ENCODE assay signal across 36 cellular contexts in the genomic region with DNA sequence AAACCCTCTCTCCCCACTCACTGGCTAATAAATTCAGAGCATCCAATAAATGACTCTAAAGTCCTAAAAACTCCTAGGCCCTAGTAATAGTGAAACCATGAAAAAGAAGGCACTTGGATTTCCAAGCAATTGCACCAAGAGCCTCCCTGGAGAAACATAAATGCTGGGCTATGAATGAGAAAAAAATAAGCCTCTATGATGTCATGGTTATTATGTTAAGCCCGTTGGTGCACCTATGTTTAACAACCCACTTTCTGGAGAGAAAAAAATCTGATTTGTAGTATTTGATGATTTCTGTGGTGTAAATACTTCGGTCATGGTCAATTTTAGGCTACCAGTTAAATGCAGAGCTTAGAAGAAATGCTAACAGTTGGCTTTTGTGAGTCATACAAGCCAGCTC. TPM values are rescaled to one million over a fixed set of nuclear protein-coding genes. Genes with fewer than 3 reads are reported as not detected.
"Had no signal": no experiment of that assay in that cellular context is flagged by ENCODE, and none has a peak within 500 bp of the region (broad histone marks: within the 10 kb centered on the region; RNA-seq: fewer than 3 reads in every experiment).

No MANE protein-coding gene starts in this region.

- H3K4me3 ChIP-seq: adrenal gland, body of pancreas, breast epithelium had no signal

- ATAC-seq: activated CD8-positive, alpha-beta T cell treated with anti-CD3 and anti-CD28 coated beads for 36 hours; activated naive CD4-positive, alpha-beta T cell treated with anti-CD3 and anti-CD28 coated beads, Interleukin-2, amount 50 U/mL, for 72 hours; activated T-cell treated with anti-CD3 and anti-CD28 coated beads, Interleukin-2, amount 50 U/mL, for 4 hours; activated T-cell treated with anti-CD3 and anti-CD28 coated beads, Interleukin-2, amount 50 U/mL, for 72 hours; activated T-helper 17 cell treated with anti-CD3 and anti-CD28 coated beads, Interleukin-2, amount 50 U/mL, for 72 hours; body of pancreas had no signal

- H3K36me3 ChIP-seq: adrenal gland, brain microvascular endothelial cell, breast epithelium had no signal

- H3K4me1 ChIP-seq: adrenal gland, body of pancreas, breast epithelium had no signal

- H3K27me3 ChIP-seq: adrenal gland, body of pancreas, brain microvascular endothelial cell, breast epithelium had no signal

- H3K9me3 ChIP-seq: adrenal gland, body of pancreas, breast epithelium had no signal

- DNase-seq: activated B cell treated with CpG ODN at 0.5 μM for 24 hours; activated CD4-positive, alpha-beta memory T cell treated with anti-CD3 and anti-CD28 coated beads for 36 hours; activated CD4-positive, alpha-beta T cell treated with anti-CD3 and anti-CD28 coated beads for 4 hours; activated CD4-positive, alpha-beta T cell treated with anti-CD3 and anti-CD28 coated beads, Interleukin-2, amount 10 ng/mL, durations not matched to agents 24 days and 14 days; activated CD4-positive, alpha-beta T cell treated with anti-CD3 and anti-CD28 coated beads, Interleukin-2, amount 50 U/mL, for 1 hour; activated CD4-positive, alpha-beta T cell treated with anti-CD3 and anti-CD28 coated beads, Interleukin-2, amount 50 U/mL, for 4 hours; activated CD4-positive, CD25-positive, alpha-beta regulatory T cell treated with anti-CD3 and anti-CD28 coated beads, Interleukin-2, amount 50 U/mL, for 72 hours; activated CD8-positive, alpha-beta memory T cell treated with anti-CD3 and anti-CD28 coated beads, Interleukin-2, amount 50 U/mL, for 4 hours; activated CD8-positive, alpha-beta T cell treated with anti-CD3 and anti-CD28 coated beads for 36 hours; activated effector memory CD4-positive, alpha-beta T cell treated with anti-CD3 and anti-CD28 coated beads, Interleukin-2, amount 50 U/mL, for 16 hours; activated gamma-delta T cell treated with Interleukin-2 at 50 U/mL for 16 hours; activated naive CD4-positive, alpha-beta T cell; activated naive CD4-positive, alpha-beta T cell treated with anti-CD3 and anti-CD28 coated beads for 36 hours; activated naive CD4-positive, alpha-beta T cell treated with anti-CD3 and anti-CD28 coated beads, Interleukin-2, amount 50 U/mL, for 16 hours; activated naive CD8-positive, alpha-beta T cell treated with anti-CD3 and anti-CD28 coated beads for 36 hours; activated T-cell treated with anti-CD3 and anti-CD28 coated beads for 4 hours; activated T-cell treated with anti-CD3 and anti-CD28 coated beads, Interleukin-2, amount 50 U/mL, for 1 hour; activated T-cell treated with anti-CD3 and anti-CD28 coated beads, Interleukin-2, amount 50 U/mL, for 4 hours; activated T-cell treated with anti-CD3 and anti-CD28 coated beads, Interleukin-2, amount 50 U/mL, for 72 hours; adrenal gland; amniotic stem cell; aorta; body of pancreas; brain microvascular endothelial cell; central memory CD4-positive, alpha-beta T cell; T-helper 2 cell; T-helper 9 cell had no signal

- H3K27ac ChIP-seq: adrenal gland, body of pancreas, brain microvascular endothelial cell, breast epithelium, VCaP had no signal

- FAIRE-seq: astrocyte, TTC549 had no signal

RNA-seq across cellular contexts. Expression of a gene that starts 8.4 kb away (rescaled TPM):
- total RNA-seq: activated B cell treated with CpG ODN at 0.5 μM for 24 hours; activated CD4-positive, alpha-beta memory T cell treated with anti-CD3 and anti-CD28 coated beads for 36 hours; activated CD4-positive, alpha-beta T cell treated with anti-CD3 and anti-CD28 coated beads, Interleukin-2, amount 10 ng/mL, durations not matched to agents 24 days and 14 days; activated CD8-positive, alpha-beta memory T cell treated with anti-CD3 and anti-CD28 coated beads for 36 hours; activated CD8-positive, alpha-beta T cell treated with anti-CD3 and anti-CD28 coated beads for 36 hours; activated naive CD4-positive, alpha-beta T cell treated with anti-CD3 and anti-CD28 coated beads for 36 hours; activated naive CD4-positive, alpha-beta T cell treated with anti-CD3 and anti-CD28 coated beads, Interleukin-2, amount 50 U/mL, for 72 hours; activated naive CD8-positive, alpha-beta T cell treated with anti-CD3 and anti-CD28 coated beads for 36 hours; activated T-cell treated with anti-CD3 and anti-CD28 coated beads, Interleukin-2, amount 50 U/mL, for 4 hours; activated T-cell treated with anti-CD3 and anti-CD28 coated beads, Interleukin-2, amount 50 U/mL, for 72 hours; activated T-helper 1 cell treated with anti-CD3 and anti-CD28 coated beads, Interleukin-12 subunit alpha, Interleukin-12 subunit beta, Interleukin-2, Interleukin-4 antibody, amounts not matched to agents 30 ng/mL and 10 ng/mL and 1 ng/mL, durations not matched to agents 14 hours and 24 hours and 36 hours; activated T-helper 17 cell treated with anti-CD3 and anti-CD28 coated beads, Interleukin-2, amount 50 U/mL, for 72 hours; cardiac septum had no signal
